ENCODE assay signal across 8 cellular contexts in the genomic region with DNA sequence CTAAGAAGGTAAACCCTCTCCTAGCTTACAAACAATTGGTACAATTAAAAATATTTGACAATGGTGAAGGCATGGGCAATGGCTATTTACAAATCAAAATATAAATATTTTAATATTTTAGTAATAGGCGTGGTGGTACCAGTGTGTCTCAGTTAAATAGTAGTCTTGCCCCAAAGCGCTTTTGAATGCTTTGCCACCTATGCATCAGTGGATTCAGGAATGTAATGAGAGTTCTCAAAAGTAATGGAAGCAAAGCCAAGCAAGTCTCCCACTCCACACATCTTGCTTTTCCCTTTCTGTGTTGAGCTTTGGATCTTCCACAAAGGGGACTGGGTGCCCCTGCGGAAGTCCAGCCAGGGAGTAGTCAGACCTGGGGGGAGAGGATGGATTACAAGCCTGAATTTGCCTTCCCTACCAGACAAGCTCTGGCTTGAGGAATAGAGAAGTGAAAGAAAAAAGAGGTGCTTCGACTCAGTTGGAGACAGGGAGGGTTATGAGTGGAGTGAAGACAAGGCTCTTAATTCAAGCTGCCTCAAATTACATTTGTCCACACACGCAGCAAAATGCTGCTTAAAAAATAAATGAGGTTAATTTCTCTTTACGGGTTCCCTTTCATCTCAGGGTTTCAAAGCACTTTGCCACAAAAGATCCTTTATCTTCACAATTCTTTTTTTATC. TPM values are rescaled to one million over a fixed set of nuclear protein-coding genes. Genes with fewer than 3 reads are reported as not detected.
A peak's percentile ranks its signal among the peaks of the same experiment; 100 is the strongest.
DNase-seq lines count a peak whose midpoint lies in the region; ATAC-seq, FAIRE-seq and TF ChIP-seq lines count a peak whose summit lies in the region.

No MANE protein-coding gene starts in this region.

- H3F3A ChIP-seq in PC-9 (ENCODE audit: insufficient read depth, low read depth) = peaks cover 49% of the 10 kb centered on the region

- H2AFZ ChIP-seq in PC-9 = peak overlapping the region; percentile 58

- peak overlapping the region; percentile 7; the same call in 1 of the 2 replicates for H3K4me3 ChIP-seq in PC-9

- H3K9me2 ChIP-seq in PC-9 (ENCODE audit: insufficient read depth) = no peaks in the 10 kb centered on the region

- H3K4me1 ChIP-seq in PC-9 (replicated peaks; ENCODE audit: insufficient read depth) = peaks cover 54% of the 10 kb centered on the region

- CTCF ChIA-PET in PC-9 (lab: Charles Lee) = no interaction called here

- POLR2A ChIA-PET in PC-9 (lab: Charles Lee; ENCODE audit: unreplicated experiment) = interaction anchor here (0.7 kb wide), 1 partner anchor 11 kb away, joined by 3 read pairs; no protein-coding TSS in a partner anchor

- H3K79me2 ChIP-seq in PC-9 (ENCODE audit: low read depth) = no peaks in the 10 kb centered on the region

- no peaks in the 10 kb centered on the region for H3K36me3 ChIP-seq in PC-9 (ENCODE audit: low read depth)

- intact Hi-C loops in PC-9 (cut with micrococcal nuclease; ENCODE audit: unreplicated experiment) = loop anchor here (5.0 to 10.0 kb wide), 2 partner anchors 101 to 338 kb away; no protein-coding TSS in a partner anchor

- no peak for FAIRE-seq in RCC 7860 (lab: Jason Lieb, UNC)

- DNase-seq in ELR (ENCODE audit: low read depth) (peak; percentile 35), PC-9 (no peak), renal cortical epithelial cell (ENCODE audit: low read depth) (peak; percentile 70), RCC 7860 (ENCODE audit: low spot score) (no peak), HUDEP-2 (lab: John Stamatoyannopoulos, UW; ENCODE audit: unreplicated experiment in 76 of 76) (no peak)

- no peaks in the 10 kb centered on the region for H3K27me3 ChIP-seq in PC-9 (ENCODE audit: insufficient read depth, low read depth)

- ATAC-seq in esophagus mucosa (peak; percentile 36), HG02588 (IDR thresholded peaks at IDR 0.05; ENCODE audit: unreplicated experiment) (no peak), HG03108 (IDR thresholded peaks at IDR 0.05; ENCODE audit: unreplicated experiment) (no peak)

- TSS peak; percentile 76 for BruUV-seq in PC-9 (replicated peaks; lab: Mats Ljungman, UMichigan)

- H4K20me1 ChIP-seq in PC-9 (ENCODE audit: insufficient read depth) = no peaks in the 10 kb centered on the region

- peak overlapping the region; percentile 75 for H3K4me2 ChIP-seq in PC-9

- H3K27ac ChIP-seq in PC-9 = peak overlapping the region; percentile 95

- TF ChIP-seq CTCF in PC-9 (conservative IDR thresholded peaks at IDR 0.05) = no peak

- H3K9me3 ChIP-seq in PC-9 (ENCODE audit: insufficient read depth, low read depth) = no peaks in the 10 kb centered on the region

RNA-seq across cellular contexts. Expression of a gene that starts 48.9 kb away (rescaled TPM):
- total RNA-seq in PC-9 (2021) = 28.1 and 31.7 TPM in 2 replicates
- 17.3 TPM for total RNA-seq in esophagus mucosa
- total RNA-seq in renal cortical epithelial cell = 105 and 195 TPM in 2 replicates

Comparison
In these comparisons a context has a peak if more than half of its experiments do, and no peak if none do; other contexts are left out.
1. DNase-seq: peak in ELR (single experiment) and renal cortical epithelial cell (single experiment); none in PC-9 (0 of 2), RCC 7860 (single experiment) and HUDEP-2 (0 of 76).